In the genomic region with DNA sequence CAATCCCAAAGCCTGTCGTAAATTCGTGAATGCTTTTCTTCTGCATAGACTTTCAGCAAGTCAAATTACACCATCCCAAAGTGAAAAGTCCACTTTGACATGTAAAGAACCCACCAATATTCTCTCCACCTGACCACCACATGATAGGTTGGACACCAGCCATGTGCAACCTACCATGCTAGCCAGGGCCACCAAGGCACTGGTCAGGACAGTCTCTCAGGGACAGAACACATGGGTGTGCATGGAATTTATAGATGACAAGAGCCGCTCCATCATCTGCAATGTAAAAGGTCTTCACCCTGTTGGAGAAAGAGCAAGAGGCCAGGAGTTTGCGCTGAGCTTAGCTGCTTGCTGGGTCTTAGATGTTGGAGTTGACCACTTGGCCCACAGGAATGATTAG, we compare ENCODE assay signal across 10 cellular contexts. TPM values are rescaled to one million over a fixed set of nuclear protein-coding genes. Genes with fewer than 3 reads are reported as not detected.
"Had no signal": no experiment of that assay in that cellular context is flagged by ENCODE, and none has a peak within 500 bp of the region (broad histone marks: within the 10 kb centered on the region; RNA-seq: fewer than 3 reads in every experiment).

No MANE protein-coding gene starts in this region.

- H3K4me2 ChIP-seq: GM23338 had no signal

- H3K27ac ChIP-seq: GM23248 had no signal

- H3K4me1 ChIP-seq: HAP-1 had no signal

- H3K4me3 ChIP-seq: GM23248, GM23338, HAP-1 had no signal

- H3K9ac ChIP-seq: GM23248 had no signal

- H3K9me3 ChIP-seq: HAP-1 had no signal

- H3K36me3 ChIP-seq: HAP-1 had no signal

- DNase-seq: GM23248, GOT3, H7, H9, HCEC 1CT, HFFc6 had no signal

- H2AFZ ChIP-seq: GM23248, GM23338 had no signal

RNA-seq across cellular contexts. Expression of a gene that starts 5.4 kb away (rescaled TPM):
- total RNA-seq: GM23248, GM23338, H1, H4, H7, H9, HFFc6 had no signal

RNA-seq across cellular contexts. Expression of a gene that starts 13.4 kb away (rescaled TPM):
- total RNA-seq: GM23248, GM23338, H1, H4, H7, H9, HFFc6 had no signal

RNA-seq across cellular contexts. Expression of a gene that starts 31.4 kb away (rescaled TPM):
- total RNA-seq: GM23338, H1, H4, H7, H9 had no signal

RNA-seq across cellular contexts. Expression of a gene that starts 51.6 kb away (rescaled TPM):
- total RNA-seq: GM23248, H1, H4, H7, H9, HFFc6 had no signal
